1 cellular context compared by ENCODE assay signal in the genomic region with DNA sequence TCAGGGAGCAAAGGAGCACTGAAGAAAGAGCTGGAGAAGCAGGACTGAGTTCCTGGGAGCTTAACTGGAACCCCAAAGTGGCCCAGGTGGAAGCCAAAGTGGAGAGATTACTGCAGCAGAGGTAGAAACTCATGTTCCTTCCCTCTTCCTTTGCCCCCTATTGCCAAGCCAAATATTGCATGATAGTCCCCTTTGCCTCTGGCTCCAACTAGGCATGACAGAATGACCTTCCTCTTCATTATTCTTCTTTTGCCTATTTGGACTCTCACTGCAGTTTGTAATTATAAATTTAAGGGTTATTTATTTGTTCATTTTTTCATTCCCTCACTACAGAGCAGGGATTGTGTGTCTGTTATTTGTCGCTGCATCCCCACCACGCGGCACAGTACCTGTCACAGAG.
TF ChIP-seq lines count a peak whose summit lies in the region.

No MANE protein-coding gene starts in this region.

TF ChIP-seq in HepG2, 621 proteins besides CTCF, POLR2A, EP300 and RAD21:
- no peak for TF ChIP-seq NFAT5 (CRISPR knock-in tag; IDR thresholded peaks at IDR 0.05)
- no peak for TF ChIP-seq HMGXB3 (CRISPR knock-in tag; IDR thresholded peaks at IDR 0.05; ENCODE audit: borderline replicate concordance)
- no peak for TF ChIP-seq ZNF724P (CRISPR knock-in tag; IDR thresholded peaks at IDR 0.05; ENCODE audit: borderline replicate concordance)
- TF ChIP-seq, protein P1, sequence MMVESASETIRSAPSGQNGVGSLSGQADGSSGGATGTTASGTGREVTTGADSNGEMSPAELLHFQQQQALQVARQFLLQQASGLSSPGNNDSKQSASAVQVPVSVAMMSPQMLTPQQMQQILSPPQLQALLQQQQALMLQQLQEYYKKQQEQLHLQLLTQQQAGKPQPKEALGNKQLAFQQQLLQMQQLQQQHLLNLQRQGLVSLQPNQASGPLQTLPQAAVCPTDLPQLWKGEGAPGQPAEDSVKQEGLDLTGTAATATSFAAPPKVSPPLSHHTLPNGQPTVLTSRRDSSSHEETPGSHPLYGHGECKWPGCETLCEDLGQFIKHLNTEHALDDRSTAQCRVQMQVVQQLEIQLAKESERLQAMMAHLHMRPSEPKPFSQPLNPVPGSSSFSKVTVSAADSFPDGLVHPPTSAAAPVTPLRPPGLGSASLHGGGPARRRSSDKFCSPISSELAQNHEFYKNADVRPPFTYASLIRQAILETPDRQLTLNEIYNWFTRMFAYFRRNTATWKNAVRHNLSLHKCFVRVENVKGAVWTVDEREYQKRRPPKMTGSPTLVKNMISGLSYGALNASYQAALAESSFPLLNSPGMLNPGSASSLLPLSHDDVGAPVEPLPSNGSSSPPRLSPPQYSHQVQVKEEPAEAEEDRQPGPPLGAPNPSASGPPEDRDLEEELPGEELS (CRISPR knock-in tag; IDR thresholded peaks at IDR 0.05) = no peak
- TF ChIP-seq TMF1 (CRISPR knock-in tag; IDR thresholded peaks at IDR 0.05; ENCODE audit: low read depth) = no peak
- TF ChIP-seq ZNF891 (CRISPR knock-in tag; IDR thresholded peaks at IDR 0.05) = no peak
- no peak for TF ChIP-seq SNRNP70 (IDR thresholded peaks at IDR 0.05; ENCODE audit: low read depth, low read length)
TF ChIP-seq in HepG2: peak in this region for 0.
